8 cellular contexts compared by ENCODE assay signal in the genomic region with DNA sequence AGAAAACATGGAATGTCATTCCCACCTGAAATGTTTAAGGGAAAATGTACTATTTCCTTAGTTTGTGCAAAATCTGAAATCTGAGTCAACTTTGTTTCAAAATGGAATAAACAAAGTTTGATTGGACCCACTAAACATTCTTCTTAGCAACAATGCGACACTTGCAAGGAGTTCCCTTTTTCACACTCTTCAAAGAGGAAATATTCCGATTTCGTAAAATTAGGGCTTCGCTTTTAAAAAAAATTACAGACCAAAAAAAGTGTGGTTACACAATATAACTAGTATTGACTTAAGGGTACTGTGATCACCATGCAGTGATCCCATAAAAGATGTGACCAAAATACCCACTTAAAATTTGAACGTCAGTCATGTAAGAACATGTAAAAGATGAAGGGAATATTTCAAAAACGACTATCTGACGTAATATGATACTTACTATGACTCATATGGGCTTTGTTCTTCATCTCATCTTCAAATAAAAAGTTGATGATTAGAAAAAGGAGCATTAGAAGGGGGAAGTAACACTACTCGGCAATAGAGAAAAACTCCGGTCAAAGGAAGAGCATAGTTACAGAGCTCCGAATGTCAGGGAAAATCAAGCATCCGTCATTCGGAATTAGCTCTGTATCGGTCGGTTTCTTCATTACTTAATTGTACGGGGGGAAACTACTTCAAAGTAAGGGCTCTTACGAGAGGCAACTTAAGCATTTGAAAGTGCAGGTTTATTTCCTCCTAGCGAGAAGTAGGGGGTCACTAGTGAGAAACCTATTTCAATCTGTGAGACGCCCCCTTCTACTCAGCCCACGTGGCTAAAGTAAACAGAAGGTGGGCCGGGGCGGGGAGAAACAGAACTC. TPM values are rescaled to one million over a fixed set of nuclear protein-coding genes. Genes with fewer than 3 reads are reported as not detected.
DNase-seq lines count a peak whose midpoint lies in the region; ATAC-seq and TF ChIP-seq lines count a peak whose summit lies in the region.

No MANE protein-coding gene starts in this region.

- no peak for ATAC-seq in Right ventricle myocardium inferior

- DNase-seq in left ventricle myocardium inferior (no peak), Right ventricle myocardium inferior (ENCODE audit: missing footprints) (no peak), NCI-H2227 (lab: John Stamatoyannopoulos, UW; ENCODE audit: unreplicated experiment) (peak; percentile 37), NCI-H524 (lab: John Stamatoyannopoulos, UW) (no peak), NCI-H526 (lab: John Stamatoyannopoulos, UW) (no peak)
- DNase-seq in central memory CD4-positive, alpha-beta T cell = peak; percentile 22
- DNase-seq in activated effector memory CD4-positive, alpha-beta T cell treated with anti-CD3 and anti-CD28 coated beads, Interleukin-2, amount 50 U/mL, for 16 hours = no peak

- H3K9me3 ChIP-seq in left ventricle myocardium inferior (replicated peaks) = no peaks in the 10 kb centered on the region
- no peaks in the 10 kb centered on the region for H3K9me3 ChIP-seq in mucosa of rectum (ENCODE audit: control insufficient read depth in 2 of 2, low read length in 2 of 2)

- H3K9ac ChIP-seq in mucosa of rectum (ENCODE audit: low read depth in 1 of 2, low read length in 2 of 2) = peak overlapping the region; percentile 98 to 100

- no peak for TF ChIP-seq CTCF in left ventricle myocardium inferior (IDR thresholded peaks at IDR 0.05; ENCODE audit: borderline replicate concordance)

- H3K4me3 ChIP-seq in left ventricle myocardium inferior (peak overlapping the region; percentile 84), mucosa of rectum (ENCODE audit: low read length in 2 of 2) (peak overlapping the region; percentile 100)

- H3K36me3 ChIP-seq in left ventricle myocardium inferior = no peaks in the 10 kb centered on the region
- H3K36me3 ChIP-seq in mucosa of rectum (ENCODE audit: control insufficient read depth in 2 of 2, insufficient read depth in 2 of 2, low read length in 2 of 2) = no peaks in the 10 kb centered on the region

- peak overlapping the region; percentile 86 for H3K27ac ChIP-seq in left ventricle myocardium inferior (replicated peaks)
- H3K27ac ChIP-seq in mucosa of rectum (ENCODE audit: low read depth in 2 of 2, low read length in 2 of 2) = peak overlapping the region; percentile 84 to 88

- intact Hi-C loops in left ventricle myocardium inferior (cut with micrococcal nuclease) (loop anchor here (10.0 kb wide), 2 partner anchors 50 to 100 kb away; no protein-coding TSS in a partner anchor), Right ventricle myocardium inferior (cut with DNase I) (no loop called here)

- no peaks in the 10 kb centered on the region for H3K27me3 ChIP-seq in left ventricle myocardium inferior (ENCODE audit: low read depth)
- no peaks in the 10 kb centered on the region for H3K27me3 ChIP-seq in mucosa of rectum (ENCODE audit: control insufficient read depth in 2 of 2, insufficient read depth in 2 of 2, low read length in 2 of 2)

- H3K4me1 ChIP-seq in left ventricle myocardium inferior = peaks cover 51% of the 10 kb centered on the region
- peaks cover 6 to 12% of the 10 kb centered on the region in 2 donors for H3K4me1 ChIP-seq in mucosa of rectum (ENCODE audit: control insufficient read depth in 2 of 2, insufficient read depth in 2 of 2, low read length in 2 of 2)

RNA-seq across cellular contexts. Expression of gene TET2, which starts 1.4 kb away (rescaled TPM):
- total RNA-seq in left ventricle myocardium inferior (11.9 TPM), Right ventricle myocardium inferior (12.1 TPM)

Comparison
In these comparisons a context has a peak if more than half of its experiments do, and no peak if none do; other contexts are left out.
1. DNase-seq: peak in NCI-H2227 (single experiment) and central memory CD4-positive, alpha-beta T cell (single experiment); none in left ventricle myocardium inferior (single experiment), Right ventricle myocardium inferior (single experiment), activated effector memory CD4-positive, alpha-beta T cell treated with anti-CD3 and anti-CD28 coated beads, Interleukin-2, amount 50 U/mL, for 16 hours (single experiment), NCI-H524 (0 of 2) and NCI-H526 (0 of 2).